In the genomic region with DNA sequence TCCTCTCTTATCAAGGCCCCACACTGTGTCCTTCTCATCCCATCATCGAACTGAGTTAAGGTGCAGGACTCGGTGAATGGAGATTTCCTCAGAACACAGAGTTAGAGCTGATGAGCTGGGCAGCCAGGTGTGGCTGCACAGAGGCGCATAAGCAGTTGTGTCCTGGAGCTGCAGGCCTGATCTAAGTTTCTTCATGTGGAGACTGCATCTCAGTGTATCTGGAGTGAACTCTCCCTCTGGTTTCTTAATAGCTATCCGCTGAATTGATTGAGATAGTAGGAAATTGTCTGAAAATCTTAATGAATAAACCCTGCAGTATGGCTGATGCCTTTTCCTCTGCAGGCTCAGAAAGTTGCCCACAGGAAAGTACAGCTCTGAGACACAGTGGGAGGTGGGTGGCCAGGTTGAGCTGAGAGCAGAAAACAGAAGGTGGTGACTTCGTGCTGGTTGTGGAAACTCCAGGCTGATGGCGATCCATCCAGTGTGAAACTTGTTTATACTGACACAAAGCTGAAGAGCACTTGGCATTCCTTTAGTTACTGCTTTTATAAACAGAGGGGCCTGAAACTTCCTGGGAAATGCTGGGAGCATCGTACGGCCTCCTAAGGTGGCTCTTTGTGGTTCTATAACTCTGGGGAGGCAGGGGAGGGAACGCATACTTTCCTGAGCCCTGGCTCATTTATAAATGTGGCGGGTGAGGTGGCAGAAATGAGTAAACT, we compare ENCODE assay signal across 25 cellular contexts.
DNase-seq lines count a peak whose midpoint lies in the region; ATAC-seq and TF ChIP-seq lines count a peak whose summit lies in the region.
"Had no signal": no experiment of that assay in that cellular context is flagged by ENCODE, and none has a peak within 500 bp of the region (broad histone marks: within the 10 kb centered on the region; RNA-seq: fewer than 3 reads in every experiment).

No MANE protein-coding gene starts in this region.

- H3K4me3 ChIP-seq in Caco-2 (ENCODE audit: low read depth, low read length) (no peak overlapping the region), duodenal mucosa (ENCODE audit: low read depth in 1 of 2, low read length in 2 of 2) (peak overlapping the region in 1 of 2 donors; percentile 7), upper lobe of right lung (no peak overlapping the region), mucosa of descending colon (no peak overlapping the region)
- H3K4me3 ChIP-seq: esophagus squamous epithelium, psoas muscle, skin epidermis, vagina had no signal

- no TSS peak for BruUV-seq in Caco-2 (replicated peaks; lab: Mats Ljungman, UMichigan)

- H3K9me3 Mint-ChIP-seq in Caco-2 (ENCODE audit: unreplicated experiment) (peaks cover 10% of the 10 kb centered on the region), HFFc6 (no peaks in the 10 kb centered on the region), nephron progenitor cell (no peaks in the 10 kb centered on the region)
- H3K9me3 Mint-ChIP-seq: activated CD8-positive, alpha-beta T cell treated with anti-CD3 and anti-CD28 coated beads for 36 hours; brain; stimulated activated memory B cell treated with anti-CD40 and anti-IgM and Interleukin-4, amounts not matched to agents 10 μg/mL and 1 μg/mL and 100 μg/mL, for 72 hours had no signal

- peak overlapping the region; percentile 98 for H3K27ac Mint-ChIP-seq in Caco-2 (ENCODE audit: unreplicated experiment)
- H3K27ac Mint-ChIP-seq in HFFc6, result peak overlapping the region; percentile 44
- H3K27ac Mint-ChIP-seq in nephron progenitor cell, result peak overlapping the region; percentile 47
- H3K27ac Mint-ChIP-seq: activated CD8-positive, alpha-beta T cell treated with anti-CD3 and anti-CD28 coated beads for 36 hours; stimulated activated memory B cell treated with anti-CD40 and anti-IgM and Interleukin-4, amounts not matched to agents 10 μg/mL and 1 μg/mL and 100 μg/mL, for 72 hours had no signal

- TF ChIP-seq CTCF in Caco-2 (IDR thresholded peaks at IDR 0.05; ENCODE audit: insufficient read depth in 1 of 2, low read depth in 1 of 2, low read length in 1 of 2, severe bottlenecking in 1 of 2, unreplicated experiment in 1 of 2) (no peak), HFFc6 (IDR thresholded peaks at IDR 0.05) (no peak), nephron progenitor cell (IDR thresholded peaks at IDR 0.05) (no peak), upper lobe of right lung (IDR thresholded peaks at IDR 0.05) (no peak), mucosa of descending colon (IDR thresholded peaks at IDR 0.05) (no peak)

- ATAC-seq in GM21360 (IDR thresholded peaks at IDR 0.05; ENCODE audit: unreplicated experiment) (no peak), HG03108 (IDR thresholded peaks at IDR 0.05; ENCODE audit: unreplicated experiment) (no peak), upper lobe of right lung (no peak), mucosa of descending colon (no peak)
- ATAC-seq: activated CD8-positive, alpha-beta T cell treated with anti-CD3 and anti-CD28 coated beads for 36 hours; psoas muscle; stimulated activated memory B cell treated with anti-CD40 and anti-IgM and Interleukin-4, amounts not matched to agents 10 μg/mL and 1 μg/mL and 100 μg/mL, for 72 hours had no signal

- H3K9me3 ChIP-seq in Caco-2 (no peaks in the 10 kb centered on the region), duodenal mucosa (ENCODE audit: control insufficient read depth in 1 of 2, low read length in 2 of 2) (no peaks in the 10 kb centered on the region), upper lobe of right lung (no peaks in the 10 kb centered on the region), mucosa of descending colon (no peaks in the 10 kb centered on the region)
- H3K9me3 ChIP-seq: esophagus squamous epithelium, neutrophil, psoas muscle, vagina had no signal

- H3K36me3 Mint-ChIP-seq in Caco-2 (ENCODE audit: insufficient read depth, unreplicated experiment) (peaks cover 9% of the 10 kb centered on the region), HFFc6 (ENCODE audit: low read depth) (peaks cover 17% of the 10 kb centered on the region), nephron progenitor cell (ENCODE audit: low read depth) (no peaks in the 10 kb centered on the region)
- H3K36me3 Mint-ChIP-seq: brain; stimulated activated memory B cell treated with anti-CD40 and anti-IgM and Interleukin-4, amounts not matched to agents 10 μg/mL and 1 μg/mL and 100 μg/mL, for 72 hours had no signal

- peak overlapping the region; percentile 54 for H3K27ac ChIP-seq in duodenal mucosa (ENCODE audit: low read depth, low read length)
- H3K27ac ChIP-seq in upper lobe of right lung, result no peak overlapping the region
- H3K27ac ChIP-seq: esophagus squamous epithelium, neutrophil, psoas muscle, skin epidermis, vagina had no signal

- DNase-seq in Caco-2 (no peak), HFFc6 (no peak), nephron progenitor cell (no peak), upper lobe of right lung (no peak), mucosa of descending colon (no peak)
- DNase-seq: activated CD4-positive, alpha-beta T cell treated with anti-CD3 and anti-CD28 coated beads for 1 hour; activated CD8-positive, alpha-beta T cell treated with anti-CD3 and anti-CD28 coated beads for 36 hours; activated gamma-delta T cell; activated T-cell treated with anti-CD3 and anti-CD28 coated beads for 4 hours; effector memory CD4-positive, alpha-beta T cell; EL; esophagus squamous epithelium; Kasumi-1; NCI-H1048; NCI-H187; NCI-H526 treated with DMSO at 0.1 percent for 48 hours; psoas muscle had no signal

- CTCF ChIA-PET in Caco-2 (lab: Charles Lee), result no interaction called here

- intact Hi-C loops in Caco-2 (cut with micrococcal nuclease; ENCODE audit: unreplicated experiment) (loop anchor here (1.0 to 5.0 kb wide), 2 partner anchors 7 to 88 kb away; no protein-coding TSS in a partner anchor), upper lobe of right lung (cut with DNase I) (no loop called here), mucosa of descending colon (cut with DNase I, micrococcal nuclease) (loop anchor here in 1 of 2 donors (10.0 kb wide), 2 partner anchors 64 to 196 kb away; a partner anchor contains a TSS)

- POLR2A ChIA-PET in Caco-2 (lab: Charles Lee), result no interaction called here

- peaks cover 66% of the 10 kb centered on the region for H3K4me1 ChIP-seq in Caco-2
- H3K4me1 ChIP-seq in duodenal mucosa (ENCODE audit: control insufficient read depth in 1 of 2, insufficient read depth in 2 of 2, low read length in 2 of 2), result peaks cover 50 to 66% of the 10 kb centered on the region in 2 donors
- peaks cover 4% of the 10 kb centered on the region for H3K4me1 ChIP-seq in upper lobe of right lung
- peaks cover 56% of the 10 kb centered on the region for H3K4me1 ChIP-seq in mucosa of descending colon (ENCODE audit: low read depth)
- H3K4me1 ChIP-seq: esophagus squamous epithelium, psoas muscle, vagina had no signal

- H3K27me3 ChIP-seq in Caco-2 (replicated peaks; ENCODE audit: control insufficient read depth, insufficient read depth, low read length) (no peaks in the 10 kb centered on the region), duodenal mucosa (ENCODE audit: control insufficient read depth in 1 of 2, insufficient read depth in 2 of 2, low read length in 2 of 2) (no peaks in the 10 kb centered on the region), upper lobe of right lung (no peaks in the 10 kb centered on the region)
- H3K27me3 ChIP-seq: esophagus squamous epithelium, neutrophil, vagina had no signal

- H3K4me3 Mint-ChIP-seq in Caco-2 (ENCODE audit: unreplicated experiment) (no peak overlapping the region), HFFc6 (peak overlapping the region; percentile 13; the same call in 1 of the 2 replicates), nephron progenitor cell (no peak overlapping the region)
- H3K4me3 Mint-ChIP-seq: activated CD8-positive, alpha-beta T cell treated with anti-CD3 and anti-CD28 coated beads for 36 hours; brain; stimulated activated memory B cell treated with anti-CD40 and anti-IgM and Interleukin-4, amounts not matched to agents 10 μg/mL and 1 μg/mL and 100 μg/mL, for 72 hours had no signal

- H3K9ac ChIP-seq in duodenal mucosa (ENCODE audit: low read depth in 1 of 2, low read length in 2 of 2), result no peak overlapping the region

- H3K36me3 ChIP-seq in Caco-2 (ENCODE audit: control insufficient read depth, insufficient read depth, low read length), result no peaks in the 10 kb centered on the region
- no peaks in the 10 kb centered on the region for H3K36me3 ChIP-seq in duodenal mucosa (ENCODE audit: control insufficient read depth in 1 of 2, insufficient read depth in 2 of 2, low read length in 2 of 2)
- no peaks in the 10 kb centered on the region for H3K36me3 ChIP-seq in upper lobe of right lung
- H3K36me3 ChIP-seq in mucosa of descending colon (ENCODE audit: low read depth), result no peaks in the 10 kb centered on the region
- H3K36me3 ChIP-seq: esophagus squamous epithelium, neutrophil, vagina had no signal

- H3K4me1 Mint-ChIP-seq in Caco-2 (ENCODE audit: low read depth, unreplicated experiment), result peaks cover 59% of the 10 kb centered on the region
- peaks cover 71% of the 10 kb centered on the region for H3K4me1 Mint-ChIP-seq in HFFc6 (ENCODE audit: low read depth)
- peaks cover 21% of the 10 kb centered on the region for H3K4me1 Mint-ChIP-seq in nephron progenitor cell
- H3K4me1 Mint-ChIP-seq: brain had no signal

- no peaks in the 10 kb centered on the region for H3K27me3 Mint-ChIP-seq in Caco-2 (ENCODE audit: insufficient read depth, unreplicated experiment)
- no peaks in the 10 kb centered on the region; the same call in none of the 2 replicates for H3K27me3 Mint-ChIP-seq in HFFc6 (ENCODE audit: insufficient read depth)
- no peaks in the 10 kb centered on the region for H3K27me3 Mint-ChIP-seq in nephron progenitor cell (ENCODE audit: low read depth, poor library complexity)
- H3K27me3 Mint-ChIP-seq: brain had no signal

Comparison
In these comparisons a context has a peak if more than half of its experiments do, and no peak if none do; other contexts are left out.
1. H3K27ac Mint-ChIP-seq: peak in every context shown above with its lines; median percentile 98 in Caco-2; 47 in nephron progenitor cell; 44 in HFFc6.